Comparison of ENCODE assay signal across 10 cellular contexts in the genomic region with DNA sequence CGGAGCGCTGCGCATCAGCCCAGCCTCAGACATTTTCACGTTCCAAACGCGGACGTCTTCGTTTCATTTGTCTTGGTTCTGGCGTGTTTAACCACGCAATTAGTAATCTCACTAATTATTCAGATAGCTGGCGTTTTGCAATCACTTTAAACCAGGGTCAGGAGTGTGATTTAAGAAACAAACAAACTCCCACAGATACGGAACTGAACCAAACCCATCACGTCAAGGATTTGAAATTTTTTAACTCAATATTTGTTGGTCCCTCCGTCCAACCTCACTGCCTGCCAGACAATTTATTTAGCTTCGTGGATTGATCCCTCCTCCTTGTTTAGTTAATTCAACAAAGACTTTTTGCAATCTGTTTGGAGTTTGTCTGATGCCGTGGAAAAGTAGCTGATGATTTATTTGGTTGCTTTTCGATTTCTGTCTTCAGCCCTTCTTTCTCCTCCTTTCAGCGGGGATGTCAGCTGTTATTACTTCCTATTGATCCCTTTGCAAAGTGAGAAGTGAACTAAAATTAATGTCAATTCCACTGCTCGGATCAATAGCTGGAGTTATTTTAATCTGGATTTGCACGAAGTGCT. TPM values are rescaled to one million over a fixed set of nuclear protein-coding genes. Genes with fewer than 3 reads are reported as not detected.
DNase-seq lines count a peak whose midpoint lies in the region; ATAC-seq and TF ChIP-seq lines count a peak whose summit lies in the region.
"Had no signal": no experiment of that assay in that cellular context is flagged by ENCODE, and none has a peak within 500 bp of the region (broad histone marks: within the 10 kb centered on the region; RNA-seq: fewer than 3 reads in every experiment).

No MANE protein-coding gene starts in this region.

- WGBS in iPS DF 6.9 (ENCODE audit: insufficient coverage, insufficient read length) = no CpG with 5 or more reads among the region's 20 CpGs
- WGBS in spleen, 5 donors = 6 to 8% (median 7%) methylated on average over 20 of the region's 20 CpGs

- peak overlapping the region; percentile 14 for H3K4me3 Mint-ChIP-seq in activated CD4-positive, alpha-beta T cell treated with anti-CD3 and anti-CD28 coated beads, Interleukin-2, amount 10 ng/mL, durations not matched to agents 7 days and 5 days
- peak overlapping the region; percentile 30 for H3K4me3 Mint-ChIP-seq in activated CD8-positive, alpha-beta T cell treated with anti-CD3 and anti-CD28 coated beads for 36 hours

- H3K9me3 ChIP-seq in iPS DF 6.9 (ENCODE audit: control insufficient read depth, insufficient read depth, low read length) (no peaks in the 10 kb centered on the region), spleen (no peaks in the 10 kb centered on the region), uterus (no peaks in the 10 kb centered on the region)

- H3K36me3 Mint-ChIP-seq in activated CD4-positive, alpha-beta T cell treated with anti-CD3 and anti-CD28 coated beads, Interleukin-2, amount 10 ng/mL, durations not matched to agents 7 days and 5 days (ENCODE audit: low read depth) = no peaks in the 10 kb centered on the region
- H3K36me3 Mint-ChIP-seq in activated CD8-positive, alpha-beta T cell treated with anti-CD3 and anti-CD28 coated beads for 36 hours (ENCODE audit: low read depth) = no peaks in the 10 kb centered on the region

- no peak overlapping the region for H3K27ac Mint-ChIP-seq in activated CD4-positive, alpha-beta T cell treated with anti-CD3 and anti-CD28 coated beads, Interleukin-2, amount 10 ng/mL, durations not matched to agents 7 days and 5 days
- no peak overlapping the region for H3K27ac Mint-ChIP-seq in activated CD8-positive, alpha-beta T cell treated with anti-CD3 and anti-CD28 coated beads for 36 hours

- H3K9me3 Mint-ChIP-seq in activated CD4-positive, alpha-beta T cell treated with anti-CD3 and anti-CD28 coated beads, Interleukin-2, amount 10 ng/mL, durations not matched to agents 7 days and 5 days = no peaks in the 10 kb centered on the region
- H3K9me3 Mint-ChIP-seq in activated CD8-positive, alpha-beta T cell treated with anti-CD3 and anti-CD28 coated beads for 36 hours = no peaks in the 10 kb centered on the region

- H3K27me3 Mint-ChIP-seq in activated CD4-positive, alpha-beta T cell treated with anti-CD3 and anti-CD28 coated beads, Interleukin-2, amount 10 ng/mL, durations not matched to agents 7 days and 5 days = peaks cover 26% of the 10 kb centered on the region
- peaks cover 43% of the 10 kb centered on the region for H3K27me3 Mint-ChIP-seq in activated CD8-positive, alpha-beta T cell treated with anti-CD3 and anti-CD28 coated beads for 36 hours

- H3K36me3 ChIP-seq in iPS DF 6.9 (ENCODE audit: control insufficient read depth, insufficient read depth, low read length) (no peaks in the 10 kb centered on the region), spleen (no peaks in the 10 kb centered on the region), uterus (no peaks in the 10 kb centered on the region)

- TF ChIP-seq CTCF in activated CD8-positive, alpha-beta T cell treated with anti-CD3 and anti-CD28 coated beads for 36 hours (IDR thresholded peaks at IDR 0.05) = no peak
- no peak for TF ChIP-seq CTCF in spleen (IDR thresholded peaks at IDR 0.05 in 8 of 11, conservative IDR thresholded peaks at IDR 0.05 in 3 of 11)
- no peak for TF ChIP-seq CTCF in uterus (IDR thresholded peaks at IDR 0.05)

- intact Hi-C loops in activated CD8-positive, alpha-beta T cell treated with anti-CD3 and anti-CD28 coated beads for 36 hours (cut with micrococcal nuclease) = no loop called here
- intact Hi-C loops in spleen (cut with DNase I; ENCODE audit: low total_unique reads) (no loop called here), uterus (cut with DNase I; ENCODE audit: low total_unique reads) (no loop called here)

- H3K27ac ChIP-seq in iPS DF 6.9 (ENCODE audit: low read length) (no peak overlapping the region), spleen (no peak overlapping the region), uterus (no peak overlapping the region)

- H3K4me1 Mint-ChIP-seq in activated CD4-positive, alpha-beta T cell treated with anti-CD3 and anti-CD28 coated beads, Interleukin-2, amount 10 ng/mL, durations not matched to agents 7 days and 5 days = peaks cover 28% of the 10 kb centered on the region
- H3K4me1 Mint-ChIP-seq in activated CD8-positive, alpha-beta T cell treated with anti-CD3 and anti-CD28 coated beads for 36 hours (ENCODE audit: low read depth) = peaks cover 12% of the 10 kb centered on the region

- H3K4me1 ChIP-seq in iPS DF 6.9 (ENCODE audit: control insufficient read depth, insufficient read depth, low read length) (no peaks in the 10 kb centered on the region), spleen (peaks cover 27 to 55% (median 49%) of the 10 kb centered on the region in 6 donors), uterus (peaks cover 0 to 23% of the 10 kb centered on the region in 2 donors)

- H3K27me3 ChIP-seq in iPS DF 6.9 (ENCODE audit: control insufficient read depth, insufficient read depth, low read length) (peaks cover 21% of the 10 kb centered on the region; the same call in 1 of the 2 replicates), spleen (replicated peaks in 1 of 7) (peaks cover 14 to 100% (median 99%) of the 10 kb centered on the region in 7 donors), uterus (peaks cover 24 to 76% of the 10 kb centered on the region in 2 donors)

- DNase-seq in activated CD4-positive, alpha-beta T cell treated with anti-CD3 and anti-CD28 coated beads, Interleukin-2, amount 10 ng/mL, durations not matched to agents 7 days and 5 days = no peak
- DNase-seq in activated CD4-positive, alpha-beta T cell treated with anti-CD3 and anti-CD28 coated beads, Interleukin-2, amount 50 U/mL, for 48 hours = no peak
- DNase-seq in activated CD8-positive, alpha-beta T cell treated with anti-CD3 and anti-CD28 coated beads for 36 hours = no peak
- DNase-seq in iPS DF 6.9 (ENCODE audit: low read depth, low spot score) (no peak), spleen (no peak), dedifferentiated amniotic fluid mesenchymal stem cell (ENCODE audit: extremely low spot score) (no peak), uterus (no peak)
- DNase-seq: NCI-H2081 treated with DMSO at 0.1 percent for 48 hours, Right ventricle myocardium superior had no signal

- ATAC-seq in activated CD8-positive, alpha-beta T cell treated with anti-CD3 and anti-CD28 coated beads for 36 hours = no peak
- ATAC-seq in HG03108 (IDR thresholded peaks at IDR 0.05; ENCODE audit: unreplicated experiment) = no peak

- no peak for TF ChIP-seq POLR2A in spleen (IDR thresholded peaks at IDR 0.05)
- TF ChIP-seq POLR2A in uterus (IDR thresholded peaks at IDR 0.05) = no peak

- POLR2A ChIA-PET in activated CD4-positive, alpha-beta T cell treated with anti-CD3 and anti-CD28 coated beads, Interleukin-2, amount 10 ng/mL, durations not matched to agents 7 days and 5 days (lab: Charles Lee) = no interaction called here
- POLR2A ChIA-PET in activated CD8-positive, alpha-beta T cell treated with anti-CD3 and anti-CD28 coated beads for 36 hours (lab: Charles Lee) = no interaction called here

- H3K4me3 ChIP-seq in iPS DF 6.9 (ENCODE audit: low read length) (peak overlapping the region; percentile 12; the same call in 1 of the 2 replicates), spleen (peak overlapping the region in 5 of 8 donors; percentile 5 to 72 (median 20)), uterus (no peak overlapping the region)

- CTCF ChIA-PET in activated CD4-positive, alpha-beta T cell treated with anti-CD3 and anti-CD28 coated beads, Interleukin-2, amount 10 ng/mL, durations not matched to agents 7 days and 5 days (lab: Charles Lee) = no interaction called here
- CTCF ChIA-PET in activated CD8-positive, alpha-beta T cell treated with anti-CD3 and anti-CD28 coated beads for 36 hours (lab: Charles Lee) = interaction anchor here (1.4 to 1.8 kb wide), 4 partner anchors 13 to 244 kb away, joined by 4 to 6 read pairs (median 5); no protein-coding TSS in a partner anchor

RNA-seq across cellular contexts. Expression of gene RNF220, which starts 4.1 kb away (rescaled TPM):
- 10 to 100 TPM; 82.9 to 88.4 TPM for total RNA-seq in activated CD4-positive, alpha-beta T cell treated with anti-CD3 and anti-CD28 coated beads, Interleukin-2, amount 10 ng/mL, durations not matched to agents 7 days and 5 days
- total RNA-seq in activated CD8-positive, alpha-beta T cell treated with anti-CD3 and anti-CD28 coated beads for 36 hours = 10 to 100 TPM; 71.9 to 79.1 TPM
- total RNA-seq in spleen (100 to 1,000 TPM in 2 of 7 donors, 10 to 100 TPM in 5; 65.8 to 126 (median 75.8) TPM), uterus (10 to 100 TPM; 22.0 to 94.3 (median 49.4) TPM)
- 10 to 100 TPM; 59.0 to 99.3 (median 61.1) TPM for polyA plus RNA-seq in spleen

RNA-seq across cellular contexts. Expression of gene ERI3, which starts 54.1 kb away (rescaled TPM):
- 10 to 100 TPM; 27.8 to 29.2 TPM for total RNA-seq in activated CD4-positive, alpha-beta T cell treated with anti-CD3 and anti-CD28 coated beads, Interleukin-2, amount 10 ng/mL, durations not matched to agents 7 days and 5 days
- 10 to 100 TPM; 42.3 to 43.3 TPM for total RNA-seq in activated CD8-positive, alpha-beta T cell treated with anti-CD3 and anti-CD28 coated beads for 36 hours
- 10 to 100 TPM; 20.1 to 41.1 (median 26.5) TPM for total RNA-seq in spleen
- polyA plus RNA-seq in spleen = 10 to 100 TPM; 25.3 to 29.9 (median 28.0) TPM
- 10 to 100 TPM in 3 of 4 donors, 1 to 10 TPM in 1; 9.5 to 58.2 (median 45.6) TPM for total RNA-seq in uterus

Comparison
In these comparisons a context has a peak if more than half of its experiments do, and no peak if none do; other contexts are left out.
1. H3K4me3 ChIP-seq: peak in iPS DF 6.9 (single experiment) and spleen (5 of 8); none in uterus (0 of 2).